In genomic region chr11:2825886-2826678, GRCh38 we compare ENCODE assay signal across 8 cellular contexts. TPM values are rescaled to one million over a fixed set of nuclear protein-coding genes. Genes with fewer than 3 reads are reported as not detected.
DNase-seq lines count a peak whose midpoint lies in the region; ATAC-seq and TF ChIP-seq lines count a peak whose summit lies in the region.

No MANE protein-coding gene starts in this region.

- H3K79me2 ChIP-seq in ACC112 (ENCODE audit: control insufficient read depth, insufficient read depth, low read length, unreplicated experiment), result no peaks in the 10 kb centered on the region

- peak; percentile 21 for ATAC-seq in effector memory CD8-positive, alpha-beta T cell (replicated peaks)
- no peak for ATAC-seq in GM21423 (IDR thresholded peaks at IDR 0.05; ENCODE audit: unreplicated experiment)

- H3K4me3 ChIP-seq in ACC112 (ENCODE audit: low read depth, low read length), result peak overlapping the region; percentile 61
- H3K4me3 ChIP-seq in mucosa of rectum (ENCODE audit: low read length in 2 of 2), result no peak overlapping the region
- no peak overlapping the region for H3K4me3 ChIP-seq in uterus

- peaks cover 8% of the 10 kb centered on the region for H3K36me3 Mint-ChIP-seq in effector memory CD8-positive, alpha-beta T cell (ENCODE audit: insufficient read depth)

- no peak overlapping the region for H3K27ac Mint-ChIP-seq in effector memory CD8-positive, alpha-beta T cell

- peaks cover 21% of the 10 kb centered on the region for H3K4me1 ChIP-seq in ACC112 (ENCODE audit: control insufficient read depth, insufficient read depth, low read length, unreplicated experiment)
- H3K4me1 ChIP-seq in mucosa of rectum (ENCODE audit: control insufficient read depth in 2 of 2, insufficient read depth in 2 of 2, low read length in 2 of 2), result peaks cover 5 to 11% of the 10 kb centered on the region in 2 donors
- H3K4me1 ChIP-seq in uterus, result peaks cover 0 to 22% of the 10 kb centered on the region in 2 donors

- peak overlapping the region; percentile 80 for H3K27ac ChIP-seq in ACC112 (ENCODE audit: low read depth, low read length)
- H3K27ac ChIP-seq in mucosa of rectum (ENCODE audit: low read depth in 2 of 2, low read length in 2 of 2), result peak overlapping the region; percentile 74 to 76
- peak overlapping the region; percentile 87 to 93 for H3K27ac ChIP-seq in uterus

- H3K4me3 Mint-ChIP-seq in effector memory CD8-positive, alpha-beta T cell, result no peak overlapping the region

- H3K27me3 ChIP-seq in ACC112 (ENCODE audit: insufficient read depth, low read length) (peaks cover 3% of the 10 kb centered on the region; the same call in 1 of the 2 replicates), mucosa of rectum (ENCODE audit: control insufficient read depth in 2 of 2, insufficient read depth in 2 of 2, low read length in 2 of 2) (no peaks in the 10 kb centered on the region), uterus (no peaks in the 10 kb centered on the region)

- peak overlapping the region; percentile 24 to 31 for H3K9ac ChIP-seq in mucosa of rectum (ENCODE audit: low read depth in 1 of 2, low read length in 2 of 2)

- no peaks in the 10 kb centered on the region for H3K36me3 ChIP-seq in ACC112 (ENCODE audit: insufficient read depth, low read length)
- H3K36me3 ChIP-seq in mucosa of rectum (ENCODE audit: control insufficient read depth in 2 of 2, insufficient read depth in 2 of 2, low read length in 2 of 2), result peaks cover 0 to 4% of the 10 kb centered on the region in 2 donors
- H3K36me3 ChIP-seq in uterus, result no peaks in the 10 kb centered on the region

- no peaks in the 10 kb centered on the region for H3K4me1 Mint-ChIP-seq in effector memory CD8-positive, alpha-beta T cell (ENCODE audit: low read depth in 2 of 2)

- peak overlapping the region; percentile 96 for H2AFZ ChIP-seq in ACC112 (ENCODE audit: low read length, unreplicated experiment)

- no peak for TF ChIP-seq CTCF in uterus (IDR thresholded peaks at IDR 0.05)

- TF ChIP-seq POLR2A in uterus (IDR thresholded peaks at IDR 0.05), result peak; percentile 13 to 36

- peaks cover 37 to 51% of the 10 kb centered on the region in 2 donors for H3K27me3 Mint-ChIP-seq in effector memory CD8-positive, alpha-beta T cell

- H3K9me3 ChIP-seq in mucosa of rectum (ENCODE audit: control insufficient read depth in 2 of 2, low read length in 2 of 2) (no peaks in the 10 kb centered on the region), uterus (peaks cover 0 to 10% of the 10 kb centered on the region in 2 donors)

- DNase-seq in NOMO-1 (lab: John Stamatoyannopoulos, UW; ENCODE audit: unreplicated experiment in 2 of 2) (peak; percentile 78 to 86), uterus (peak; percentile 92 to 94), NCI-H1417 treated with DMSO at 0.1 percent for 48 hours (lab: John Stamatoyannopoulos, UW) (no peak), NCI-H2081 treated with DMSO at 0.1 percent for 48 hours (lab: John Stamatoyannopoulos, UW) (no peak)
- no peak for DNase-seq in effector memory CD8-positive, alpha-beta T cell

- H3K9me3 Mint-ChIP-seq in effector memory CD8-positive, alpha-beta T cell, result peaks cover 4 to 38% of the 10 kb centered on the region in 2 donors

- intact Hi-C loops in uterus (cut with DNase I; ENCODE audit: low total_unique reads), result no loop called here

RNA-seq across cellular contexts. Expression of gene CDKN1C, which starts 59.5 kb away (rescaled TPM):
- total RNA-seq in uterus, result 100 to 1,000 TPM in 1 of 4 donors, 10 to 100 TPM in 3; 42.0 to 213 (median 71.7) TPM

Comparison
In these comparisons a context has a peak if more than half of its experiments do, and no peak if none do; other contexts are left out.
1. DNase-seq: peak in NOMO-1 (2 of 2) and uterus (2 of 2); none in effector memory CD8-positive, alpha-beta T cell (0 of 3), NCI-H1417 treated with DMSO at 0.1 percent for 48 hours (single experiment) and NCI-H2081 treated with DMSO at 0.1 percent for 48 hours (single experiment).
2. Peak in every context shown above with its lines, with median percentiles within 50 percentile points of each other: H3K27ac ChIP-seq.